Comparison of ENCODE assay signal across 7 cellular contexts in genomic region chr11:117199061-117199915, GRCh38. TPM values are rescaled to one million over a fixed set of nuclear protein-coding genes. Genes with fewer than 3 reads are reported as not detected.
DNase-seq lines count a peak whose midpoint lies in the region; ATAC-seq, FAIRE-seq and TF ChIP-seq lines count a peak whose summit lies in the region.

Gene TAGLN (plus strand): TSS chr11:117199370. CDS start chr11:117203014, 3,644 bp downstream.

- TF ChIP-seq POLR2A in transverse colon (IDR thresholded peaks at IDR 0.05) (peak; percentile 76), GM12891 (IDR thresholded peaks at IDR 0.05; ENCODE audit: low read depth, low read length) (no peak)

- intact Hi-C loops in transverse colon (cut with DNase I; ENCODE audit: low total_unique reads) = no loop called here

- H3K27ac ChIP-seq in endodermal cell (ENCODE audit: low read depth, low read length) (peak within 1 kb of the TSS; percentile 75), transverse colon (peak within 1 kb of the TSS; percentile 84 to 96 (median 88))

- H3K9me3 Mint-ChIP-seq in endodermal cell = no peaks in the 10 kb centered on the region
- H3K9me3 Mint-ChIP-seq in memory B cell = no peaks in the 10 kb centered on the region

- peak within 1 kb of the TSS; percentile 88 for H3K27ac Mint-ChIP-seq in endodermal cell
- H3K27ac Mint-ChIP-seq in memory B cell = peak within 1 kb of the TSS; percentile 11

- TF ChIP-seq CTCF in endodermal cell (conservative IDR thresholded peaks at IDR 0.05) (no peak), transverse colon (IDR thresholded peaks at IDR 0.05) (no peak)

- peaks cover 42% of the 10 kb centered on the region for H3K4me1 Mint-ChIP-seq in endodermal cell
- H3K4me1 Mint-ChIP-seq in memory B cell = peaks cover 18% of the 10 kb centered on the region

- TF ChIP-seq EP300 in Ishikawa (IDR thresholded peaks at IDR 0.05; ENCODE audit: borderline replicate concordance) = peak; percentile 91
- no peak for TF ChIP-seq EP300 in transverse colon (IDR thresholded peaks at IDR 0.05; ENCODE audit: low read depth)

- H3K27me3 ChIP-seq in endodermal cell (ENCODE audit: control insufficient read depth, insufficient read depth, low read length, poor library complexity, severe bottlenecking) (no peaks in the 10 kb centered on the region), transverse colon (no peaks in the 10 kb centered on the region)

- TF ChIP-seq RAD21 in Ishikawa (IDR thresholded peaks at IDR 0.05; ENCODE audit: low read depth) = no peak

- H3K4me1 ChIP-seq in endodermal cell (ENCODE audit: control insufficient read depth, insufficient read depth, low read length) (peaks cover 13% of the 10 kb centered on the region), transverse colon (peaks cover 11 to 43% (median 25%) of the 10 kb centered on the region in 4 donors)

- peak within 1 kb of the TSS; percentile 86 for H3K9ac ChIP-seq in endodermal cell (ENCODE audit: extremely low read depth, low read length, poor library complexity, severe bottlenecking)

- H3K27me3 Mint-ChIP-seq in endodermal cell (ENCODE audit: insufficient read depth) (no peaks in the 10 kb centered on the region), memory B cell (no peaks in the 10 kb centered on the region)

- in situ Hi-C loops in transverse colon (cut with MboI; ENCODE audit: low pct_ligation_motif_present in 1 of 4, low pct_unique_long_range_greater_than_20kb in 1 of 4, low sequenced_read_pairs in 3 of 4) = no loop called here

- DNase-seq in endodermal cell = peak; percentile 97
- no peak for DNase-seq in memory B cell (ENCODE audit: low spot score in 2 of 2)
- DNase-seq in transverse colon = peak; percentile 76
- no peak for DNase-seq in GM12891 (ENCODE audit: insufficient read length, low spot score)
- no peak for DNase-seq in NCI-H345 (lab: John Stamatoyannopoulos, UW)

- H3K4me3 Mint-ChIP-seq in endodermal cell (peak within 1 kb of the TSS; percentile 64), memory B cell (no peak within 1 kb of the TSS)

- H3K9me3 ChIP-seq in endodermal cell (ENCODE audit: control insufficient read depth, low read length) (no peaks in the 10 kb centered on the region), transverse colon (no peaks in the 10 kb centered on the region)

- H3K36me3 ChIP-seq in endodermal cell (ENCODE audit: control insufficient read depth, insufficient read depth, low read length) (peaks cover 30% of the 10 kb centered on the region), transverse colon (peaks cover 0 to under 1% (median 0%) of the 10 kb centered on the region in 4 donors)

- no peak for FAIRE-seq in GM12891 (lab: Jason Lieb, UNC)

- H3K4me3 ChIP-seq in endodermal cell (ENCODE audit: low read length) = peak within 1 kb of the TSS; percentile 88
- peak within 1 kb of the TSS; percentile 34 to 55 (median 45) for H3K4me3 ChIP-seq in transverse colon

- no peak for ATAC-seq in memory B cell (ENCODE audit: low read depth)
- ATAC-seq in GM18909 (IDR thresholded peaks at IDR 0.05; ENCODE audit: poor library complexity, unreplicated experiment) = no peak

- whole genome bisulfite sequencing in endodermal cell (ENCODE audit: insufficient coverage in 1 of 2, insufficient read length in 1 of 2), 2 experiments = 0 to 8% methylated on average over 7 to 34 of the region's 34 CpGs
- WGBS in transverse colon (ENCODE audit: low coverage in 1 of 2), 2 donors = 43% methylated on average over 33 of the region's 34 CpGs; no CpG with 5 or more reads in 1 of the 2 donors

- H3K36me3 Mint-ChIP-seq in endodermal cell (ENCODE audit: low read depth) = peaks cover 32% of the 10 kb centered on the region
- peaks cover 29% of the 10 kb centered on the region for H3K36me3 Mint-ChIP-seq in memory B cell

TF ChIP-seq in Ishikawa, 13 proteins besides CTCF, POLR2A, EP300 and RAD21 (continues in another document):
- no peak for TF ChIP-seq REST (IDR thresholded peaks at IDR 0.05; ENCODE audit: low read depth)
- TF ChIP-seq YY1 (IDR thresholded peaks at IDR 0.05; ENCODE audit: low read depth) = peak; percentile 49; the same call in 1 of the 2 replicates
- TF ChIP-seq CREB1 (IDR thresholded peaks at IDR 0.05; ENCODE audit: low read depth) = no peak
- TF ChIP-seq TAF1 (IDR thresholded peaks at IDR 0.05; ENCODE audit: low read depth) = no peak; the same call in 1 of the 2 replicates
- TF ChIP-seq TEAD4 (IDR thresholded peaks at IDR 0.05) = peak; percentile 97
- no peak; the same call in 1 of the 2 replicates for TF ChIP-seq MAX (IDR thresholded peaks at IDR 0.05)
- peak; percentile 93 for TF ChIP-seq TCF12 (IDR thresholded peaks at IDR 0.05; ENCODE audit: low read depth)
- peak; percentile 57 for TF ChIP-seq EGR1 (IDR thresholded peaks at IDR 0.05)

TF ChIP-seq in GM12891, 5 proteins besides CTCF, POLR2A, EP300 and RAD21:
- TF ChIP-seq POU2F2 (IDR thresholded peaks at IDR 0.05; ENCODE audit: low read depth, low read length) (no peak), POLR2AphosphoS5 (IDR thresholded peaks at IDR 0.05; ENCODE audit: low read depth, low read length) (no peak), PAX5 (IDR thresholded peaks at IDR 0.05; ENCODE audit: insufficient read depth, low read length, severe bottlenecking) (no peak), TAF1 (IDR thresholded peaks at IDR 0.05; ENCODE audit: low read depth, low read length) (no peak), SPI1 (IDR thresholded peaks at IDR 0.05; ENCODE audit: low read depth, low read length) (no peak)

RNA-seq across cellular contexts. Expression of gene TAGLN, which starts in this region (rescaled TPM):
- total RNA-seq in endodermal cell = 100 to 1,000 TPM; 228 to 412 TPM
- polyA plus RNA-seq in endodermal cell (2013, experiment 1 of 2) = 375 TPM
- polyA plus RNA-seq in endodermal cell (2013, experiment 2 of 2) = 542 TPM
- total RNA-seq in transverse colon = 1,000 to 10,000 TPM in 3 of 4 donors, 100 to 1,000 TPM in 1; 899 to 4,235 (median 1,393) TPM
- polyA plus RNA-seq in GM12891 (2012; ENCODE audit: low read depth, missing spikeins) = 2.8 TPM

Comparison
In these comparisons a context has a peak if more than half of its experiments do, and no peak if none do; other contexts are left out.
1. DNase-seq: peak in endodermal cell (single experiment) and transverse colon (single experiment); none in memory B cell (0 of 2), GM12891 (single experiment) and NCI-H345 (single experiment).